In genomic region chr10:67771200-67771599, GRCh38 we compare ENCODE assay signal across 13 cellular contexts.
A peak's percentile ranks its signal among the peaks of the same experiment; 100 is the strongest.
DNase-seq lines count a peak whose midpoint lies in the region; ATAC-seq and TF ChIP-seq lines count a peak whose summit lies in the region.
"Had no signal": no experiment of that assay in that cellular context is flagged by ENCODE, and none has a peak within 500 bp of the region (broad histone marks: within the 10 kb centered on the region; RNA-seq: fewer than 3 reads in every experiment).

No MANE protein-coding gene starts in this region.

- no peak overlapping the region for H3K9ac ChIP-seq in neural progenitor cell

- no peak overlapping the region for H3K4me2 ChIP-seq in neural progenitor cell
- H3K4me2 ChIP-seq: A549 had no signal

- H3K27me3 ChIP-seq in neural progenitor cell = no peaks in the 10 kb centered on the region

- H2AFZ ChIP-seq in neural progenitor cell (replicated peaks) = peak overlapping the region; percentile 79

- ATAC-seq in GM21619 (IDR thresholded peaks at IDR 0.05; ENCODE audit: unreplicated experiment) (peak; percentile 4), HG03108 (IDR thresholded peaks at IDR 0.05; ENCODE audit: unreplicated experiment) (peak; percentile 4), HG03457 (IDR thresholded peaks at IDR 0.05; ENCODE audit: unreplicated experiment) (no peak)
- ATAC-seq: A549, WTC11 had no signal

- POLR2A ChIA-PET in activated CD4-positive, alpha-beta memory T cell treated with anti-CD3 and anti-CD28 coated beads, Interleukin-2, amount 10 ng/mL, durations not matched to agents 7 days and 5 days (lab: Charles Lee) = interaction anchor here (1.0 to 1.7 kb wide), 3 partner anchors 9 to 91 kb away, joined by 3 to 5 read pairs (median 3); no protein-coding TSS in a partner anchor
- POLR2A ChIA-PET in activated CD4-positive, alpha-beta memory T cell treated with anti-CD3 and anti-CD28 coated beads for 36 hours (lab: Charles Lee) = no interaction called here

- no peaks in the 10 kb centered on the region for H3K79me2 ChIP-seq in neural progenitor cell (ENCODE audit: low read depth)

- intact Hi-C loops in activated CD4-positive, alpha-beta memory T cell treated with anti-CD3 and anti-CD28 coated beads for 36 hours (cut with micrococcal nuclease) = loop anchor here (10.0 kb wide), 1 partner anchor 836 kb away; no protein-coding TSS in a partner anchor

- peaks cover 1% of the 10 kb centered on the region for H3K27me3 Mint-ChIP-seq in activated CD4-positive, alpha-beta memory T cell treated with anti-CD3 and anti-CD28 coated beads, Interleukin-2, amount 10 ng/mL, durations not matched to agents 7 days and 5 days
- H3K27me3 Mint-ChIP-seq in activated CD4-positive, alpha-beta memory T cell treated with anti-CD3 and anti-CD28 coated beads for 36 hours = no peaks in the 10 kb centered on the region
- H3K27me3 Mint-ChIP-seq in neural progenitor cell (ENCODE audit: insufficient read depth, low read depth) = peaks cover 7% of the 10 kb centered on the region

- H3K27ac Mint-ChIP-seq in activated CD4-positive, alpha-beta memory T cell treated with anti-CD3 and anti-CD28 coated beads, Interleukin-2, amount 10 ng/mL, durations not matched to agents 7 days and 5 days = peak overlapping the region; percentile 76
- no peak overlapping the region for H3K27ac Mint-ChIP-seq in activated CD4-positive, alpha-beta memory T cell treated with anti-CD3 and anti-CD28 coated beads for 36 hours
- no peak overlapping the region for H3K27ac Mint-ChIP-seq in neural progenitor cell
- H3K27ac Mint-ChIP-seq: immature natural killer cell, WTC11 had no signal

- H3K27ac ChIP-seq in neural progenitor cell = no peak overlapping the region
- H3K27ac ChIP-seq: A549, prostate gland had no signal

- H3K4me1 ChIP-seq in neural progenitor cell = no peaks in the 10 kb centered on the region
- H3K4me1 ChIP-seq: A549, prostate gland had no signal

- DNase-seq in activated CD4-positive, alpha-beta memory T cell treated with anti-CD3 and anti-CD28 coated beads, Interleukin-2, amount 10 ng/mL, durations not matched to agents 7 days and 5 days = peak; percentile 48
- DNase-seq in activated CD4-positive, alpha-beta memory T cell treated with anti-CD3 and anti-CD28 coated beads for 36 hours = no peak
- DNase-seq in neural progenitor cell (ENCODE audit: low spot score) = no peak
- DNase-seq in mucosa of gallbladder (ENCODE audit: low spot score) = no peak
- no peak for DNase-seq in DMS53 (lab: John Stamatoyannopoulos, UW)
- DNase-seq: effector CD8-positive, alpha-beta T cell; immature natural killer cell had no signal

- H3K4me3 ChIP-seq in neural progenitor cell = no peak overlapping the region
- H3K4me3 ChIP-seq: A549, prostate gland had no signal

- no peak overlapping the region for H3K4me3 Mint-ChIP-seq in activated CD4-positive, alpha-beta memory T cell treated with anti-CD3 and anti-CD28 coated beads, Interleukin-2, amount 10 ng/mL, durations not matched to agents 7 days and 5 days
- no peak overlapping the region for H3K4me3 Mint-ChIP-seq in activated CD4-positive, alpha-beta memory T cell treated with anti-CD3 and anti-CD28 coated beads for 36 hours
- H3K4me3 Mint-ChIP-seq in neural progenitor cell = no peak overlapping the region
- H3K4me3 Mint-ChIP-seq: immature natural killer cell, WTC11 had no signal

- TF ChIP-seq CTCF in neural progenitor cell (IDR thresholded peaks at IDR 0.05) = no peak

- peaks cover 47% of the 10 kb centered on the region for H3K4me1 Mint-ChIP-seq in activated CD4-positive, alpha-beta memory T cell treated with anti-CD3 and anti-CD28 coated beads, Interleukin-2, amount 10 ng/mL, durations not matched to agents 7 days and 5 days
- H3K4me1 Mint-ChIP-seq in activated CD4-positive, alpha-beta memory T cell treated with anti-CD3 and anti-CD28 coated beads for 36 hours (ENCODE audit: low read depth) = peaks cover 14% of the 10 kb centered on the region
- peaks cover 6% of the 10 kb centered on the region for H3K4me1 Mint-ChIP-seq in neural progenitor cell
- H3K4me1 Mint-ChIP-seq: immature natural killer cell had no signal

- H4K20me1 ChIP-seq in neural progenitor cell (ENCODE audit: low read depth) = no peaks in the 10 kb centered on the region

- no peaks in the 10 kb centered on the region for H3K9me3 ChIP-seq in neural progenitor cell (ENCODE audit: low read depth)
- H3K9me3 ChIP-seq: A549, prostate gland had no signal

- H3F3A ChIP-seq in neural progenitor cell (ENCODE audit: low read depth) = no peaks in the 10 kb centered on the region

- CTCF ChIA-PET in activated CD4-positive, alpha-beta memory T cell treated with anti-CD3 and anti-CD28 coated beads, Interleukin-2, amount 10 ng/mL, durations not matched to agents 7 days and 5 days (lab: Charles Lee) = interaction anchor here (1.3 to 3.0 kb wide), 4 partner anchors 8 to 84 kb away, joined by 3 to 18 read pairs (median 13); no protein-coding TSS in a partner anchor
- CTCF ChIA-PET in activated CD4-positive, alpha-beta memory T cell treated with anti-CD3 and anti-CD28 coated beads for 36 hours (lab: Charles Lee) = interaction anchor here (1.4 to 1.9 kb wide), 3 partner anchors 9 to 73 kb away, joined by 4 to 15 read pairs (median 9); no protein-coding TSS in a partner anchor

- H3K9me3 Mint-ChIP-seq in activated CD4-positive, alpha-beta memory T cell treated with anti-CD3 and anti-CD28 coated beads, Interleukin-2, amount 10 ng/mL, durations not matched to agents 7 days and 5 days = no peaks in the 10 kb centered on the region
- no peaks in the 10 kb centered on the region for H3K9me3 Mint-ChIP-seq in activated CD4-positive, alpha-beta memory T cell treated with anti-CD3 and anti-CD28 coated beads for 36 hours
- no peaks in the 10 kb centered on the region for H3K9me3 Mint-ChIP-seq in neural progenitor cell
- H3K9me3 Mint-ChIP-seq: immature natural killer cell, WTC11 had no signal

- no peaks in the 10 kb centered on the region for H3K36me3 Mint-ChIP-seq in activated CD4-positive, alpha-beta memory T cell treated with anti-CD3 and anti-CD28 coated beads, Interleukin-2, amount 10 ng/mL, durations not matched to agents 7 days and 5 days (ENCODE audit: low read depth)
- H3K36me3 Mint-ChIP-seq in activated CD4-positive, alpha-beta memory T cell treated with anti-CD3 and anti-CD28 coated beads for 36 hours = no peaks in the 10 kb centered on the region
- no peaks in the 10 kb centered on the region for H3K36me3 Mint-ChIP-seq in neural progenitor cell
- H3K36me3 Mint-ChIP-seq: immature natural killer cell, WTC11 had no signal

- H3K36me3 ChIP-seq in neural progenitor cell = no peaks in the 10 kb centered on the region
- H3K36me3 ChIP-seq: prostate gland had no signal
